Comparison of ENCODE assay signal across 16 cellular contexts in genomic region chr13:81957121-81957520, GRCh38.
A peak's percentile ranks its signal among the peaks of the same experiment; 100 is the strongest.
DNase-seq lines count a peak whose midpoint lies in the region; ATAC-seq, FAIRE-seq and TF ChIP-seq lines count a peak whose summit lies in the region.
"Had no signal": no experiment of that assay in that cellular context is flagged by ENCODE, and none has a peak within 500 bp of the region (broad histone marks: within the 10 kb centered on the region; RNA-seq: fewer than 3 reads in every experiment).

No MANE protein-coding gene starts in this region.

- no peaks in the 10 kb centered on the region for H3K36me3 ChIP-seq in PC-9 (ENCODE audit: low read depth)
- H3K36me3 ChIP-seq in keratinocyte (ENCODE audit: control insufficient read depth in 2 of 2, extremely low read depth in 1 of 2, insufficient read depth in 2 of 2, low read length in 2 of 2) = no peaks in the 10 kb centered on the region
- H3K36me3 ChIP-seq in ovary = no peaks in the 10 kb centered on the region
- H3K36me3 ChIP-seq: SJSA1 had no signal

- H3F3A ChIP-seq in PC-9 (ENCODE audit: insufficient read depth, low read depth) = no peaks in the 10 kb centered on the region

- H3K9me3 ChIP-seq in PC-9 (ENCODE audit: insufficient read depth, low read depth) (no peaks in the 10 kb centered on the region), keratinocyte (ENCODE audit: control insufficient read depth, low read depth, low read length) (no peaks in the 10 kb centered on the region), ovary (no peaks in the 10 kb centered on the region)

- intact Hi-C loops in PC-9 (cut with micrococcal nuclease; ENCODE audit: unreplicated experiment) (no loop called here), ovary (cut with DNase I) (no loop called here)

- DNase-seq in ELF-1 (ENCODE audit: low read depth, low spot score) = peak; percentile 13
- DNase-seq in PC-9 = no peak
- no peak for DNase-seq in keratinocyte (ENCODE audit: low read depth, low spot score)
- no peak for DNase-seq in stimulated activated CD4-positive, alpha-beta T cell treated with anti-CD3 and anti-CD28 coated beads, Interleukin-2, amount 100 ng/mL, for 48 hours
- no peak for DNase-seq in ovary
- no peak for DNase-seq in mesenteric fat pad (ENCODE audit: low spot score)
- DNase-seq in NCI-H345 (lab: John Stamatoyannopoulos, UW) = no peak
- DNase-seq: activated CD4-positive, alpha-beta T cell treated with anti-CD3 and anti-CD28 coated beads, Interleukin-2, amount 50 U/mL, for 48 hours; activated T-cell treated with anti-CD3 and anti-CD28 coated beads, Interleukin-2, amount 50 U/mL, for 48 hours; NCI-H1417 had no signal

- dilution Hi-C loops in keratinocyte (cut with MboI; ENCODE audit: extremely low pct_ligation_motif_present, low sequenced_read_pairs) = no loop called here

- H3K4me3 ChIP-seq in PC-9 (no peak overlapping the region), keratinocyte (ENCODE audit: control insufficient read depth in 2 of 3, extremely low read depth in 1 of 3, insufficient read depth in 2 of 3, low read depth in 1 of 3, low read length in 3 of 3) (no peak overlapping the region), ovary (no peak overlapping the region)
- H3K4me3 ChIP-seq: K562, lung, SJSA1 had no signal

- H3K9me2 ChIP-seq in PC-9 (ENCODE audit: insufficient read depth) = no peaks in the 10 kb centered on the region

- H3K79me2 ChIP-seq in PC-9 (ENCODE audit: low read depth) (no peaks in the 10 kb centered on the region), keratinocyte (ENCODE audit: control insufficient read depth, insufficient read depth, low read length) (no peaks in the 10 kb centered on the region)

- H3K27me3 ChIP-seq in PC-9 (ENCODE audit: insufficient read depth, low read depth) (no peaks in the 10 kb centered on the region), keratinocyte (ENCODE audit: control insufficient read depth, extremely low read depth, insufficient read depth, low read length) (no peaks in the 10 kb centered on the region), ovary (no peaks in the 10 kb centered on the region)
- H3K27me3 ChIP-seq: SJSA1 had no signal

- H2AFZ ChIP-seq in PC-9 = no peak overlapping the region
- H2AFZ ChIP-seq in keratinocyte (ENCODE audit: control insufficient read depth, low read length) = no peak overlapping the region

- FAIRE-seq in keratinocyte (lab: Jason Lieb, UNC) = no peak
- FAIRE-seq: K562, TTC549 had no signal

- H3K4me1 ChIP-seq in PC-9 (replicated peaks; ENCODE audit: insufficient read depth) (no peaks in the 10 kb centered on the region), keratinocyte (ENCODE audit: control insufficient read depth, extremely low read depth, insufficient read depth, low read length) (no peaks in the 10 kb centered on the region), ovary (ENCODE audit: insufficient read depth) (no peaks in the 10 kb centered on the region)
- H3K4me1 ChIP-seq: SJSA1 had no signal

- H3K4me2 ChIP-seq in PC-9 = no peak overlapping the region
- H3K4me2 ChIP-seq in keratinocyte (ENCODE audit: control insufficient read depth, extremely low read depth, insufficient read depth, low read depth, low read length) = no peak overlapping the region

- H3K9ac ChIP-seq in keratinocyte (ENCODE audit: control insufficient read depth, extremely low read depth, insufficient read depth, low read length) = no peak overlapping the region

- TF ChIP-seq CTCF in PC-9 (conservative IDR thresholded peaks at IDR 0.05) = 0 out of 2 replicates have a peak, but pooled peaks have one; percentile 18
- peak in 2 of 3 experiments; percentile 20 to 46 for TF ChIP-seq CTCF in keratinocyte (optimal IDR thresholded peaks at IDR 0.05 in 1 of 3, IDR thresholded peaks at IDR 0.05 in 1 of 3, conservative IDR thresholded peaks at IDR 0.05 in 1 of 3; ENCODE audit: extremely low read depth in 1 of 3, insufficient read depth in 2 of 3, low read length in 3 of 3)
- TF ChIP-seq CTCF in ovary (IDR thresholded peaks at IDR 0.05) = no peak

- BruUV-seq in PC-9 (replicated peaks; lab: Mats Ljungman, UMichigan) = no TSS peak

- TF ChIP-seq EP300 in ovary (IDR thresholded peaks at IDR 0.05) = no peak

- POLR2A ChIA-PET in PC-9 (lab: Charles Lee; ENCODE audit: unreplicated experiment) = no interaction called here

- ATAC-seq in HG02623 (IDR thresholded peaks at IDR 0.05; ENCODE audit: unreplicated experiment) = peak; percentile 50
- ATAC-seq: K562; natural killer cell treated with Interleukin-12 subunit alpha and Interleukin-12 subunit beta and Interleukin-15 and Interleukin-18, amount 100 ng/mL, for 72 hours had no signal

- H4K20me1 ChIP-seq in PC-9 (ENCODE audit: insufficient read depth) (no peaks in the 10 kb centered on the region), keratinocyte (ENCODE audit: control insufficient read depth, extremely low read depth, insufficient read depth, low read length) (no peaks in the 10 kb centered on the region)

- H3K9me1 ChIP-seq in keratinocyte (ENCODE audit: control insufficient read depth, extremely low read depth, insufficient read depth, low read length) = no peaks in the 10 kb centered on the region

- H3K27ac ChIP-seq in PC-9 (no peak overlapping the region), keratinocyte (ENCODE audit: control insufficient read depth, insufficient read depth, low read length) (no peak overlapping the region), ovary (no peak overlapping the region)
- H3K27ac ChIP-seq: SJSA1 had no signal

- no peak for TF ChIP-seq POLR2A in ovary (IDR thresholded peaks at IDR 0.05)

- CTCF ChIA-PET in PC-9 (lab: Charles Lee) = no interaction called here

Comparison
In these comparisons a context has a peak if more than half of its experiments do, and no peak if none do; other contexts are left out.
1. CTCF ChIP-seq: peak in PC-9 (single experiment) and keratinocyte (2 of 3); none in ovary (0 of 3).